In genomic region chr15:96181873-96182301, GRCh38 we compare ENCODE assay signal across 1 cellular context.
A peak's percentile ranks its signal among the peaks of the same experiment; 100 is the strongest.
TF ChIP-seq lines count a peak whose summit lies in the region.

No MANE protein-coding gene starts in this region.

TF ChIP-seq in liver, 16 proteins besides CTCF, POLR2A, EP300 and RAD21 (continued from another document):
- TF ChIP-seq ATF3 (IDR thresholded peaks at IDR 0.05) (peak; percentile 91), TAF1 (conservative IDR thresholded peaks at IDR 0.05) (no peak), REST (IDR thresholded peaks at IDR 0.05) (peak; percentile 16), FOXA2 (IDR thresholded peaks at IDR 0.05) (no peak), SP1 (IDR thresholded peaks at IDR 0.05) (peak; percentile 64), NR2F2 (IDR thresholded peaks at IDR 0.05) (peak; percentile 34), RXRA (IDR thresholded peaks at IDR 0.05) (peak; percentile 46 to 55), GABPA (IDR thresholded peaks at IDR 0.05 in 1 of 2, conservative IDR thresholded peaks at IDR 0.05 in 1 of 2) (no peak), HNF4A (conservative IDR thresholded peaks at IDR 0.05) (peak; percentile 47 to 48), MAX (IDR thresholded peaks at IDR 0.05) (no peak)
